ENCODE assay signal across 1 cellular context in the genomic region with DNA sequence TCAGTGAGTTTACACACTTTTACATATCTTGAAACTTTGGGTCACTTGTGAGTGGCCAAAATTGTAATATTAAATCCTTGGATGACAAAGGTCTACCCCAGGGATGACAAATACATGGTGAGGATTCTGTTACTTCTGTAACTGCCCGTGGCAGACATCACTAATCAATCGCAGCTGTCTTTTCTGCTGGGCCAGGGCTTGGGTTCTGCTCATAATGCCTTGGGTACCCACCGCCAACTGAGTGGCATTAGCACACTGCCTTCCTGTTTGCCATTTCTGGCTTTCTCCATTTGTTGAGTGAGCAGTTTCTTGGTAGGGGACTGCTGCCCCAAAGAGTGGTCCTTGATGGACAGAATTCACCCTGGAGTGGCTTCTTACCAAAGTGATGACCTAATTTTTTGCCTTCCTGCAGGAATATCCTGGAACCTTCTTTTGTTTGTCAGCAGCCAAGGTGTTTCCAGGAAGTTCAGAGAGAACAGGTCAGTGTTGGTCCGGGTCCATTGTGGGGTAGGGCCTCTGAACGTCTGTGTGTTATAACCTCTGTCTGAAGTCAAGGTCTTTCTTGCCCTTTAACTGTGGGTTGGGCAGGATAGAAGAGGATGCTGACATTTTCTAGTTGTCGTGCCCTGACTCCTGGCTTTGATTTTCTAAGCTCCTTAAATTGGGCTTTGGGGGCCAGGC.
TF ChIP-seq lines count a peak whose summit lies in the region.

No MANE protein-coding gene starts in this region.

TF ChIP-seq in HEK293, 187 proteins besides CTCF, POLR2A, EP300 and RAD21 (continued from another document):
- TF ChIP-seq, protein P1, sequence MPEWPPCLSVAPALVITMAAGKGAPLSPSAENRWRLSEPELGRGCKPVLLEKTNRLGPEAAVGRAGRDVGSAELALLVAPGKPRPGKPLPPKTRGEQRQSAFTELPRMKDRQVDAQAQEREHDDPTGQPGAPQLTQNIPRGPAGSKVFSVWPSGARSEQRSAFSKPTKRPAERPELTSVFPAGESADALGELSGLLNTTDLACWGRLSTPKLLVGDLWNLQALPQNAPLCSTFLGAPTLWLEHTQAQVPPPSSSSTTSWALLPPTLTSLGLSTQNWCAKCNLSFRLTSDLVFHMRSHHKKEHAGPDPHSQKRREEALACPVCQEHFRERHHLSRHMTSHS (tag by site-specific recombination; IDR thresholded peaks at IDR 0.05), result no peak
- peak; percentile 32 for TF ChIP-seq SETDB1 (IDR thresholded peaks at IDR 0.05; ENCODE audit: insufficient read length, low read length)
- TF ChIP-seq ZNF138 (tag by site-specific recombination; IDR thresholded peaks at IDR 0.05; ENCODE audit: borderline replicate concordance), result no peak
- peak; percentile 93 for TF ChIP-seq ZBTB17 (tag by site-specific recombination; IDR thresholded peaks at IDR 0.05)
- TF ChIP-seq KLF16 (tag by site-specific recombination; IDR thresholded peaks at IDR 0.05), result no peak
